Comparison of ENCODE assay signal across 20 cellular contexts in genomic region chr1:196385109-196385508, GRCh38.
"Had no signal": no experiment of that assay in that cellular context is flagged by ENCODE, and none has a peak within 500 bp of the region (broad histone marks: within the 10 kb centered on the region; RNA-seq: fewer than 3 reads in every experiment).

No MANE protein-coding gene starts in this region.

- H3K27ac ChIP-seq: SJCRH30 had no signal

- H3K36me3 ChIP-seq: MG63, SJCRH30 had no signal

- DNase-seq: KBM-7, MG63, NCI-H1092, NCI-H1105 treated with DMSO at 0.1 percent for 48 hours, NCI-H1436, NCI-H187, NCI-H2029, NCI-H2081 treated with DMSO at 0.1 percent for 48 hours, NCI-H2171, NCI-H226, NCI-H446, NCI-H510A, NCI-H524 treated with DMSO at 0.1 percent for 48 hours, NCI-H69, NCI-H774, RPMI8226, SHP77 treated with DMSO at 0.1 percent for 48 hours, SJCRH30 had no signal

- H3K4me1 ChIP-seq: SJCRH30 had no signal

- ATAC-seq: SK-N-SH treated with all-trans-retinoic acid at 6 μM for 48 hours had no signal

- FAIRE-seq: RCC 7860 had no signal

- H3K27me3 ChIP-seq: MG63, SJCRH30 had no signal

- H3K9me3 ChIP-seq: MG63, SJCRH30 had no signal

- H3K4me3 ChIP-seq: MG63, SJCRH30 had no signal
